Comparison of ENCODE assay signal across 8 cellular contexts in genomic region chr1:47232187-47232874, GRCh38. TPM values are rescaled to one million over a fixed set of nuclear protein-coding genes. Genes with fewer than 3 reads are reported as not detected.
DNase-seq lines count a peak whose midpoint lies in the region; ATAC-seq and TF ChIP-seq lines count a peak whose summit lies in the region.

Gene TAL1 (minus strand): TSS chr1:47232225. CDS start chr1:47225888, 6,337 bp downstream.

- WGBS in endodermal cell (ENCODE audit: insufficient coverage in 1 of 2, insufficient read length in 1 of 2), 2 experiments, result 2 to 5% methylated on average over 18 to 51 of the region's 51 CpGs
- 17 to 21% methylated on average over 45 to 51 of the region's 51 CpGs for WGBS in aorta, 2 donors

- H3K9me3 ChIP-seq in endodermal cell (ENCODE audit: control insufficient read depth, low read length) (no peaks in the 10 kb centered on the region), mucosa of stomach (ENCODE audit: control insufficient read depth, low read length) (no peaks in the 10 kb centered on the region), aorta (ENCODE audit: control insufficient read depth, low read length) (no peaks in the 10 kb centered on the region)

- H3K27ac ChIP-seq in endodermal cell (ENCODE audit: low read depth, low read length) (no peak within 1 kb of the TSS), aorta (ENCODE audit: low read depth in 1 of 2, low read length in 2 of 2) (no peak within 1 kb of the TSS)

- TF ChIP-seq CTCF in endodermal cell (conservative IDR thresholded peaks at IDR 0.05), result no peak

- peaks cover 4% of the 10 kb centered on the region for H3K36me3 Mint-ChIP-seq in stimulated activated naive CD8-positive, alpha-beta T cell treated with anti-CD3 and anti-CD28 coated beads, Interleukin-15, Interleukin-2, amounts not matched to agents 100 ng/mL and 50 ng/mL, for 24 hours (ENCODE audit: low read depth)
- no peaks in the 10 kb centered on the region for H3K36me3 Mint-ChIP-seq in endodermal cell (ENCODE audit: low read depth)

- H3K4me3 ChIP-seq in endodermal cell (ENCODE audit: low read length) (peak within 1 kb of the TSS; percentile 65), mucosa of stomach (ENCODE audit: low read length) (no peak within 1 kb of the TSS), aorta (ENCODE audit: low read length in 2 of 2) (no peak within 1 kb of the TSS)

- ATAC-seq in stimulated activated naive CD8-positive, alpha-beta T cell treated with anti-CD3 and anti-CD28 coated beads, Interleukin-15, Interleukin-2, amounts not matched to agents 100 U/mL and 50 U/mL, for 24 hours, result no peak
- peak; percentile 61 for ATAC-seq in aorta (ENCODE audit: low FRiP score)
- no peak for ATAC-seq in GM18873 (IDR thresholded peaks at IDR 0.05; ENCODE audit: low FRiP score, unreplicated experiment)

- H3K27me3 Mint-ChIP-seq in stimulated activated naive CD8-positive, alpha-beta T cell treated with anti-CD3 and anti-CD28 coated beads, Interleukin-15, Interleukin-2, amounts not matched to agents 100 ng/mL and 50 ng/mL, for 24 hours, result peaks cover 81% of the 10 kb centered on the region
- peaks cover 97% of the 10 kb centered on the region for H3K27me3 Mint-ChIP-seq in endodermal cell (ENCODE audit: insufficient read depth)

- H3K36me3 ChIP-seq in endodermal cell (ENCODE audit: control insufficient read depth, insufficient read depth, low read length) (no peaks in the 10 kb centered on the region), mucosa of stomach (ENCODE audit: control insufficient read depth, insufficient read depth, low read length) (no peaks in the 10 kb centered on the region), aorta (ENCODE audit: control insufficient read depth in 1 of 2, insufficient read depth in 2 of 2, low read length in 1 of 2) (no peaks in the 10 kb centered on the region)

- H3K9ac ChIP-seq in endodermal cell (ENCODE audit: extremely low read depth, low read length, poor library complexity, severe bottlenecking) (no peak within 1 kb of the TSS), mucosa of stomach (ENCODE audit: low read length) (peak within 1 kb of the TSS; percentile 18)

- DNase-seq in stimulated activated naive CD8-positive, alpha-beta T cell treated with anti-CD3 and anti-CD28 coated beads, Interleukin-15, Interleukin-2, amounts not matched to agents 100 U/mL and 50 U/mL, for 24 hours, result no peak
- DNase-seq in endodermal cell (peak; percentile 70), aorta (no peak), hypothalamus (lab: John Stamatoyannopoulos, UW) (no peak)
- DNase-seq in effector CD8-positive, alpha-beta T cell (lab: John Stamatoyannopoulos, UW), result no peak

- peaks cover 25% of the 10 kb centered on the region for H3K4me1 Mint-ChIP-seq in stimulated activated naive CD8-positive, alpha-beta T cell treated with anti-CD3 and anti-CD28 coated beads, Interleukin-15, Interleukin-2, amounts not matched to agents 100 ng/mL and 50 ng/mL, for 24 hours (ENCODE audit: low read depth)
- H3K4me1 Mint-ChIP-seq in endodermal cell, result peaks cover 21% of the 10 kb centered on the region

- peak within 1 kb of the TSS; percentile 56 for H3K27ac Mint-ChIP-seq in stimulated activated naive CD8-positive, alpha-beta T cell treated with anti-CD3 and anti-CD28 coated beads, Interleukin-15, Interleukin-2, amounts not matched to agents 100 ng/mL and 50 ng/mL, for 24 hours
- peak within 1 kb of the TSS; percentile 4 for H3K27ac Mint-ChIP-seq in endodermal cell

- H3K27me3 ChIP-seq in endodermal cell (ENCODE audit: control insufficient read depth, insufficient read depth, low read length, poor library complexity, severe bottlenecking) (peaks cover 88% of the 10 kb centered on the region), mucosa of stomach (ENCODE audit: control insufficient read depth, insufficient read depth, low read length) (peaks cover 85% of the 10 kb centered on the region), aorta (ENCODE audit: control insufficient read depth in 1 of 2, insufficient read depth in 2 of 2, low read length in 1 of 2) (no peaks in the 10 kb centered on the region)

- peak within 1 kb of the TSS; percentile 83 for H3K4me3 Mint-ChIP-seq in stimulated activated naive CD8-positive, alpha-beta T cell treated with anti-CD3 and anti-CD28 coated beads, Interleukin-15, Interleukin-2, amounts not matched to agents 100 ng/mL and 50 ng/mL, for 24 hours
- peak within 1 kb of the TSS; percentile 54 for H3K4me3 Mint-ChIP-seq in endodermal cell

- H3K9me3 Mint-ChIP-seq in stimulated activated naive CD8-positive, alpha-beta T cell treated with anti-CD3 and anti-CD28 coated beads, Interleukin-15, Interleukin-2, amounts not matched to agents 100 ng/mL and 50 ng/mL, for 24 hours, result no peaks in the 10 kb centered on the region
- no peaks in the 10 kb centered on the region for H3K9me3 Mint-ChIP-seq in endodermal cell

- H3K4me1 ChIP-seq in endodermal cell (ENCODE audit: control insufficient read depth, insufficient read depth, low read length), result no peaks in the 10 kb centered on the region
- peaks cover 17% of the 10 kb centered on the region for H3K4me1 ChIP-seq in mucosa of stomach (ENCODE audit: control insufficient read depth, insufficient read depth, low read length)
- H3K4me1 ChIP-seq in aorta (ENCODE audit: control insufficient read depth in 1 of 2, insufficient read depth in 2 of 2, low read length in 2 of 2), result no peaks in the 10 kb centered on the region

- intact Hi-C loops in aorta (cut with DNase I), result loop anchor here in 1 of 2 donors (5.0 kb wide), 1 partner anchor 35 kb away; no protein-coding TSS in a partner anchor

RNA-seq across cellular contexts. Expression of gene TAL1, which starts in this region (rescaled TPM):
- total RNA-seq in endodermal cell (under 1 TPM in 1 of 2 donors, not detected in 1; 0.04 TPM), aorta (10 to 100 TPM in 1 of 2 donors, 1 to 10 TPM in 1; 6.0 to 12.3 TPM)
- 0.14 TPM for polyA plus RNA-seq in endodermal cell (2013, experiment 1 of 2)
- 0.04 TPM for polyA plus RNA-seq in endodermal cell (2013, experiment 2 of 2)
- polyA plus RNA-seq in aorta, result under 1 TPM; 0.63 to 0.77 TPM

Comparison
In these comparisons a context has a peak if more than half of its experiments do, and no peak if none do; other contexts are left out.
1. RNA of gene TAL1 (total RNA-seq): 6.0 to 12.3 TPM in aorta; 0.04 TPM in endodermal cell; every median in the first group is over 4 times any median in the second.
2. Peak in DNase-seq and H3K4me3 ChIP-seq in endodermal cell; RNA of the gene not detected or under 1 TPM.